In the genomic region with DNA sequence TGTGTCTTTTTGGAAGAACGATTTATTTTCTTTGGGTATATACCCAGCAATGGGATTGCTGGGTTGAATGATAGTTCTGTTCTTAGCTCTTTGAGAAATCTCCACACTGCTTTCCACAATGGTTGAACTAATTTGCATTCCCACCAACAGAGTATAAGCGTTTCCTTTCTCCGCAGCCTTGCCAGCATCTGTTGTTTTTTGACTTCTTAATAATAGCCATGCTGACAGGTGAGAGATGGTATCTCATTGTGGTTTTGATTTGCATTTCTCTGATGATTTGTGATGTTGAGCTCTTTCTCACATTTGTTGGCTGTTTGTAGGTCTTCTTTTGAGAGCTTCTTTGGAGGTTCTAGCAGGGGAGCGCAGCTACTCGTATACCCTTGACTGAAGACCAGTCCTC, we compare ENCODE assay signal across 19 cellular contexts.
DNase-seq lines count a peak whose midpoint lies in the region; ATAC-seq and TF ChIP-seq lines count a peak whose summit lies in the region.
"Had no signal": no experiment of that assay in that cellular context is flagged by ENCODE, and none has a peak within 500 bp of the region (broad histone marks: within the 10 kb centered on the region; RNA-seq: fewer than 3 reads in every experiment).

No MANE protein-coding gene starts in this region.

- POLR2A ChIA-PET in activated CD8-positive, alpha-beta T cell treated with anti-CD3 and anti-CD28 coated beads for 36 hours (lab: Charles Lee): interaction anchor here (0.6 kb wide), 1 partner anchor 161 kb away, joined by 3 read pairs; no protein-coding TSS in a partner anchor

- no peak for TF ChIP-seq CTCF in GM23338 (conservative IDR thresholded peaks at IDR 0.05; ENCODE audit: low read depth in 2 of 2)
- TF ChIP-seq CTCF in activated CD8-positive, alpha-beta T cell treated with anti-CD3 and anti-CD28 coated beads for 36 hours (IDR thresholded peaks at IDR 0.05): no peak

- CTCF ChIA-PET in activated CD8-positive, alpha-beta T cell treated with anti-CD3 and anti-CD28 coated beads for 36 hours (lab: Charles Lee): interaction anchor here (2.4 kb wide), 1 partner anchor 27 kb away, joined by 5 read pairs; no protein-coding TSS in a partner anchor

- H3K9me3 Mint-ChIP-seq in activated T-cell treated with anti-CD3 and anti-CD28 coated beads, Interleukin-2, amount 50 U/mL, for 72 hours: peaks cover 0 to 3% of the 10 kb centered on the region in 2 donors
- H3K9me3 Mint-ChIP-seq in activated T-cell treated with anti-CD3 and anti-CD28 coated beads, Interleukin-2, amount 50 U/mL, for 24 hours: no peaks in the 10 kb centered on the region
- peaks cover 28% of the 10 kb centered on the region for H3K9me3 Mint-ChIP-seq in GM23338
- no peaks in the 10 kb centered on the region for H3K9me3 Mint-ChIP-seq in activated CD8-positive, alpha-beta T cell treated with anti-CD3 and anti-CD28 coated beads for 36 hours

- no peaks in the 10 kb centered on the region; the same call in 1 of the 2 replicates for H3K36me3 ChIP-seq in GM23338 (ENCODE audit: insufficient read depth)
- H3K36me3 ChIP-seq: SJSA1 had no signal

- no peak overlapping the region for H3K4me2 ChIP-seq in GM23338

- no peak for ATAC-seq in activated T-cell treated with anti-CD3 and anti-CD28 coated beads, Interleukin-2, amount 50 U/mL, for 72 hours (replicated peaks in 1 of 2)
- no peak for ATAC-seq in GM23338
- peak; percentile 60 for ATAC-seq in T-helper 17 cell
- ATAC-seq in HG03439 (IDR thresholded peaks at IDR 0.05; ENCODE audit: unreplicated experiment): no peak
- no peak for ATAC-seq in activated CD8-positive, alpha-beta T cell treated with anti-CD3 and anti-CD28 coated beads for 36 hours
- ATAC-seq: PC-3 had no signal

- H3K27me3 Mint-ChIP-seq in activated T-cell treated with anti-CD3 and anti-CD28 coated beads, Interleukin-2, amount 50 U/mL, for 72 hours (ENCODE audit: low read depth): peaks cover 9% of the 10 kb centered on the region
- H3K27me3 Mint-ChIP-seq in activated T-cell treated with anti-CD3 and anti-CD28 coated beads, Interleukin-2, amount 50 U/mL, for 24 hours: no peaks in the 10 kb centered on the region
- H3K27me3 Mint-ChIP-seq in GM23338 (ENCODE audit: insufficient read depth, low read depth, poor library complexity) (peaks cover 7% of the 10 kb centered on the region), T-helper 17 cell (peaks cover 19% of the 10 kb centered on the region)
- H3K27me3 Mint-ChIP-seq in activated CD8-positive, alpha-beta T cell treated with anti-CD3 and anti-CD28 coated beads for 36 hours: no peaks in the 10 kb centered on the region

- H4K20me1 ChIP-seq in GM23338 (replicated peaks; ENCODE audit: insufficient read depth): no peaks in the 10 kb centered on the region

- H3K36me3 Mint-ChIP-seq in activated T-cell treated with anti-CD3 and anti-CD28 coated beads, Interleukin-2, amount 50 U/mL, for 72 hours (ENCODE audit: insufficient read depth in 2 of 2): peaks cover 2% of the 10 kb centered on the region in 2 donors
- no peaks in the 10 kb centered on the region for H3K36me3 Mint-ChIP-seq in activated T-cell treated with anti-CD3 and anti-CD28 coated beads, Interleukin-2, amount 50 U/mL, for 24 hours (ENCODE audit: low read depth)
- H3K36me3 Mint-ChIP-seq in GM23338 (ENCODE audit: low read depth) (peaks cover 18% of the 10 kb centered on the region; the same call in 2 of the 3 replicates), T-helper 17 cell (ENCODE audit: low read depth) (no peaks in the 10 kb centered on the region)
- H3K36me3 Mint-ChIP-seq in activated CD8-positive, alpha-beta T cell treated with anti-CD3 and anti-CD28 coated beads for 36 hours (ENCODE audit: low read depth): no peaks in the 10 kb centered on the region

- no peak overlapping the region for H3K27ac ChIP-seq in GM23338 (ENCODE audit: low read depth)
- H3K27ac ChIP-seq: RWPE1, SJSA1 had no signal

- H3K4me3 Mint-ChIP-seq in activated T-cell treated with anti-CD3 and anti-CD28 coated beads, Interleukin-2, amount 50 U/mL, for 72 hours: peak overlapping the region; percentile 4 to 49
- no peak overlapping the region for H3K4me3 Mint-ChIP-seq in activated T-cell treated with anti-CD3 and anti-CD28 coated beads, Interleukin-2, amount 50 U/mL, for 24 hours
- H3K4me3 Mint-ChIP-seq in GM23338 (no peak overlapping the region), T-helper 17 cell (peak overlapping the region; percentile 56)
- no peak overlapping the region for H3K4me3 Mint-ChIP-seq in activated CD8-positive, alpha-beta T cell treated with anti-CD3 and anti-CD28 coated beads for 36 hours

- no peak overlapping the region for H3K27ac Mint-ChIP-seq in activated T-cell treated with anti-CD3 and anti-CD28 coated beads, Interleukin-2, amount 50 U/mL, for 72 hours
- no peak overlapping the region for H3K27ac Mint-ChIP-seq in activated T-cell treated with anti-CD3 and anti-CD28 coated beads, Interleukin-2, amount 50 U/mL, for 24 hours
- H3K27ac Mint-ChIP-seq in GM23338 (no peak overlapping the region), T-helper 17 cell (peak overlapping the region; percentile 69)
- H3K27ac Mint-ChIP-seq in activated CD8-positive, alpha-beta T cell treated with anti-CD3 and anti-CD28 coated beads for 36 hours: no peak overlapping the region

- H3K4me3 ChIP-seq in GM23338: no peak overlapping the region
- H3K4me3 ChIP-seq: SJSA1 had no signal

- no peaks in the 10 kb centered on the region for H3K27me3 ChIP-seq in GM23338 (ENCODE audit: insufficient read depth)

- intact Hi-C loops in activated CD8-positive, alpha-beta T cell treated with anti-CD3 and anti-CD28 coated beads for 36 hours (cut with micrococcal nuclease): no loop called here

- H3K79me2 ChIP-seq in GM23338 (replicated peaks; ENCODE audit: insufficient read depth): no peaks in the 10 kb centered on the region

- peaks cover 4% of the 10 kb centered on the region; the same call in 1 of the 2 replicates for H3K4me1 ChIP-seq in GM23338 (ENCODE audit: insufficient read depth)
- H3K4me1 ChIP-seq: Caco-2, SJSA1 had no signal

- no peaks in the 10 kb centered on the region for H3F3A ChIP-seq in GM23338 (replicated peaks; ENCODE audit: low read depth)

- H3K4me1 Mint-ChIP-seq in activated T-cell treated with anti-CD3 and anti-CD28 coated beads, Interleukin-2, amount 50 U/mL, for 72 hours (ENCODE audit: low read depth): no peaks in the 10 kb centered on the region
- H3K4me1 Mint-ChIP-seq in activated T-cell treated with anti-CD3 and anti-CD28 coated beads, Interleukin-2, amount 50 U/mL, for 24 hours (ENCODE audit: low read depth): peaks cover 11% of the 10 kb centered on the region
- H3K4me1 Mint-ChIP-seq in GM23338: peaks cover 7% of the 10 kb centered on the region; the same call in 2 of the 3 replicates
- H3K4me1 Mint-ChIP-seq in T-helper 17 cell: peaks cover 7% of the 10 kb centered on the region
- peaks cover 9% of the 10 kb centered on the region for H3K4me1 Mint-ChIP-seq in activated CD8-positive, alpha-beta T cell treated with anti-CD3 and anti-CD28 coated beads for 36 hours (ENCODE audit: low read depth)

- DNase-seq in activated T-cell treated with anti-CD3 and anti-CD28 coated beads, Interleukin-2, amount 50 U/mL, for 72 hours: no peak
- DNase-seq in activated T-cell treated with anti-CD3 and anti-CD28 coated beads, Interleukin-2, amount 50 U/mL, for 24 hours: no peak
- DNase-seq in GM23338 (ENCODE audit: low spot score) (no peak), T-helper 17 cell (no peak), NCI-H2227 (lab: John Stamatoyannopoulos, UW; ENCODE audit: unreplicated experiment) (no peak), SIG-M5 treated with dmso at 0.1 percent for 504 hours (lab: John Stamatoyannopoulos, UW; ENCODE audit: unreplicated experiment) (no peak)
- DNase-seq in activated CD8-positive, alpha-beta T cell treated with anti-CD3 and anti-CD28 coated beads for 36 hours: no peak
- DNase-seq: C1 segment of cervical spinal cord, Caco-2, DMS53, HCEC 1CT, NCI-H1694, NCI-H2107, NCI-H345, NCI-H748 treated with DMSO at 0.1 percent for 48 hours, PC-3 had no signal

- H2AFZ ChIP-seq in GM23338: peak overlapping the region; percentile 20; the same call in 1 of the 2 replicates

- no peaks in the 10 kb centered on the region for H3K9me2 ChIP-seq in GM23338 (ENCODE audit: insufficient read depth)

- no peaks in the 10 kb centered on the region for H3K9me3 ChIP-seq in T-helper 17 cell (ENCODE audit: control insufficient read depth, low read length, poor library complexity, severe bottlenecking)
- H3K9me3 ChIP-seq: Caco-2, SJSA1 had no signal

TF ChIP-seq in GM23338, 12 proteins besides CTCF, POLR2A, EP300 and RAD21:
- TF ChIP-seq STAT1 (IDR thresholded peaks at IDR 0.05; ENCODE audit: unreplicated experiment): no peak
- TF ChIP-seq CREB1 (CRISPR knock-in tag; IDR thresholded peaks at IDR 0.05; ENCODE audit: low read depth): no peak
- TF ChIP-seq EZH2phosphoT487 (IDR thresholded peaks at IDR 0.05; ENCODE audit: unreplicated experiment): no peak
- TF ChIP-seq ZNF331 (CRISPR knock-in tag; IDR thresholded peaks at IDR 0.05; ENCODE audit: low read depth): no peak
- no peak for TF ChIP-seq EZH2 (IDR thresholded peaks at IDR 0.05; ENCODE audit: low read depth, unreplicated experiment)
- TF ChIP-seq POLR2AphosphoS5 (IDR thresholded peaks at IDR 0.05; ENCODE audit: low read depth): no peak

Comparison
In these comparisons a context has a peak if more than half of its experiments do, and no peak if none do; other contexts are left out.
1. H3K4me3 Mint-ChIP-seq: peak in activated T-cell treated with anti-CD3 and anti-CD28 coated beads, Interleukin-2, amount 50 U/mL, for 72 hours (2 of 2) and T-helper 17 cell (single experiment); none in activated T-cell treated with anti-CD3 and anti-CD28 coated beads, Interleukin-2, amount 50 U/mL, for 24 hours (single experiment), GM23338 (single experiment) and activated CD8-positive, alpha-beta T cell treated with anti-CD3 and anti-CD28 coated beads for 36 hours (single experiment).